ENCODE assay signal across 22 cellular contexts in the genomic region with DNA sequence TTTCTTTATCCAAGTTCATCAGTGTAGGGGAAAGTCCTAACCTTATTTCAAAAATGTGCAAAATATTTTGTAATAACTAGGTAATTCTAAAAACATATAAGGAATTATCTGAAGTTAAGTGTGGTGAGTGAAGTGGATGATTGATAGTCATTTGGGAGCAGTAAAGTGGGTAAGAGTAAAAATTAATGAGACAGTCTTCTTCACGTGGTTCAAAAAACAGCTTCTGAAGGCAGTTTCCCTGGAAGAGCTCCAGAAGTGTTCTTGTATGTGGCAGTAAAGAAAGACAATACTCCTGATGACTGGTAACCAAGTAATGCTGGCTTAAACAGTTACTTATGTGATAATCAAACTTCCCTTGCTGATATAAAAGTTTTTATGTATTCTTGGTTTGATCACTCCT. TPM values are rescaled to one million over a fixed set of nuclear protein-coding genes. Genes with fewer than 3 reads are reported as not detected.
DNase-seq lines count a peak whose midpoint lies in the region; ATAC-seq and TF ChIP-seq lines count a peak whose summit lies in the region.
"Had no signal": no experiment of that assay in that cellular context is flagged by ENCODE, and none has a peak within 500 bp of the region (broad histone marks: within the 10 kb centered on the region; RNA-seq: fewer than 3 reads in every experiment).

No MANE protein-coding gene starts in this region.

- H3K27me3 Mint-ChIP-seq in activated CD4-positive, alpha-beta memory T cell treated with anti-CD3 and anti-CD28 coated beads, Interleukin-2, amount 10 ng/mL, durations not matched to agents 7 days and 5 days, result no peaks in the 10 kb centered on the region
- H3K27me3 Mint-ChIP-seq: activated naive CD4-positive, alpha-beta T cell treated with anti-CD3 and anti-CD28 coated beads, Interleukin-2, amount 10 ng/mL, durations not matched to agents 7 days and 5 days had no signal

- H3K27ac ChIP-seq in left ventricle myocardium inferior (replicated peaks), result peak overlapping the region; percentile 64
- H3K27ac ChIP-seq: SJCRH30, WERI-Rb-1 had no signal

- DNase-seq in left ventricle myocardium inferior (no peak), left ventricle myocardium superior (no peak), cardiac fibroblast (ENCODE audit: low read depth in 2 of 2) (peak; percentile 36 to 44), kidney tubule cell (ENCODE audit: low spot score) (peak; percentile 15), SW480 (ENCODE audit: low spot score) (no peak), COR-L47 (lab: John Stamatoyannopoulos, UW) (no peak)
- DNase-seq in activated CD4-positive, alpha-beta memory T cell treated with anti-CD3 and anti-CD28 coated beads, Interleukin-2, amount 10 ng/mL, durations not matched to agents 7 days and 5 days, result no peak
- DNase-seq: activated CD4-positive, alpha-beta T cell treated with anti-CD3 and anti-CD28 coated beads, Interleukin-2, amount 50 U/mL, for 48 hours; activated naive CD4-positive, alpha-beta T cell treated with anti-CD3 and anti-CD28 coated beads, Interleukin-2, amount 10 ng/mL, durations not matched to agents 7 days and 5 days; aorta; DND-41; foreskin melanocyte; Kasumi-1; left colon; NCI-H146; NCI-H2227 treated with DMSO at 0.1 percent for 48 hours; SJCRH30; stimulated activated CD4-positive, alpha-beta T cell treated with anti-CD3 and anti-CD28 coated beads, Interleukin-12 subunit alpha, Interleukin-12 subunit beta, amount 100 ng/mL, for 4 hours; stimulated activated CD8-positive, alpha-beta memory T cell treated with anti-CD3 and anti-CD28 coated beads, Interleukin-4, amount 100 ng/mL, for 48 hours; WERI-Rb-1 had no signal

- POLR2A ChIA-PET in activated CD4-positive, alpha-beta memory T cell treated with anti-CD3 and anti-CD28 coated beads, Interleukin-2, amount 10 ng/mL, durations not matched to agents 7 days and 5 days (lab: Charles Lee), result no interaction called here

- no peaks in the 10 kb centered on the region for H3K36me3 Mint-ChIP-seq in activated CD4-positive, alpha-beta memory T cell treated with anti-CD3 and anti-CD28 coated beads, Interleukin-2, amount 10 ng/mL, durations not matched to agents 7 days and 5 days (ENCODE audit: low read depth)
- H3K36me3 Mint-ChIP-seq: activated naive CD4-positive, alpha-beta T cell treated with anti-CD3 and anti-CD28 coated beads, Interleukin-2, amount 10 ng/mL, durations not matched to agents 7 days and 5 days; CD14-positive monocyte had no signal

- peaks cover 28% of the 10 kb centered on the region for H3K4me1 ChIP-seq in left ventricle myocardium inferior

- no peak for ATAC-seq in left ventricle myocardium superior
- no peak for ATAC-seq in GM19397 (IDR thresholded peaks at IDR 0.05; ENCODE audit: unreplicated experiment)
- ATAC-seq: left colon had no signal

- intact Hi-C loops in left ventricle myocardium inferior (cut with micrococcal nuclease) (no loop called here), left ventricle myocardium superior (cut with micrococcal nuclease) (no loop called here)

- H3K4me1 Mint-ChIP-seq in activated CD4-positive, alpha-beta memory T cell treated with anti-CD3 and anti-CD28 coated beads, Interleukin-2, amount 10 ng/mL, durations not matched to agents 7 days and 5 days, result no peaks in the 10 kb centered on the region
- H3K4me1 Mint-ChIP-seq: activated naive CD4-positive, alpha-beta T cell treated with anti-CD3 and anti-CD28 coated beads, Interleukin-2, amount 10 ng/mL, durations not matched to agents 7 days and 5 days; CD14-positive monocyte had no signal

- peaks cover 3% of the 10 kb centered on the region for H3K9me3 ChIP-seq in left ventricle myocardium inferior (replicated peaks)
- H3K9me3 ChIP-seq: SJCRH30 had no signal

- H3K4me3 ChIP-seq in left ventricle myocardium inferior (no peak overlapping the region), cardiac fibroblast (replicated peaks in 1 of 2; ENCODE audit: low read depth in 2 of 2, low read length in 2 of 2) (no peak overlapping the region)
- H3K4me3 ChIP-seq: SJCRH30 had no signal

- TF ChIP-seq CTCF in left ventricle myocardium inferior (IDR thresholded peaks at IDR 0.05; ENCODE audit: borderline replicate concordance) (no peak), cardiac fibroblast (IDR thresholded peaks at IDR 0.05; ENCODE audit: low read depth, low read length) (no peak)

- no peaks in the 10 kb centered on the region for H3K27me3 ChIP-seq in left ventricle myocardium inferior (ENCODE audit: low read depth)
- H3K27me3 ChIP-seq: SJCRH30 had no signal

- H3K4me3 Mint-ChIP-seq in activated CD4-positive, alpha-beta memory T cell treated with anti-CD3 and anti-CD28 coated beads, Interleukin-2, amount 10 ng/mL, durations not matched to agents 7 days and 5 days, result no peak overlapping the region
- H3K4me3 Mint-ChIP-seq: activated naive CD4-positive, alpha-beta T cell treated with anti-CD3 and anti-CD28 coated beads, Interleukin-2, amount 10 ng/mL, durations not matched to agents 7 days and 5 days; CD14-positive monocyte had no signal

- H3K36me3 ChIP-seq in left ventricle myocardium inferior, result no peaks in the 10 kb centered on the region
- H3K36me3 ChIP-seq: SJCRH30, WERI-Rb-1 had no signal

- no peaks in the 10 kb centered on the region for H3K9me3 Mint-ChIP-seq in activated CD4-positive, alpha-beta memory T cell treated with anti-CD3 and anti-CD28 coated beads, Interleukin-2, amount 10 ng/mL, durations not matched to agents 7 days and 5 days
- H3K9me3 Mint-ChIP-seq: activated naive CD4-positive, alpha-beta T cell treated with anti-CD3 and anti-CD28 coated beads, Interleukin-2, amount 10 ng/mL, durations not matched to agents 7 days and 5 days had no signal

- H3K27ac Mint-ChIP-seq in activated CD4-positive, alpha-beta memory T cell treated with anti-CD3 and anti-CD28 coated beads, Interleukin-2, amount 10 ng/mL, durations not matched to agents 7 days and 5 days, result no peak overlapping the region
- H3K27ac Mint-ChIP-seq: activated naive CD4-positive, alpha-beta T cell treated with anti-CD3 and anti-CD28 coated beads, Interleukin-2, amount 10 ng/mL, durations not matched to agents 7 days and 5 days; CD14-positive monocyte had no signal

- CTCF ChIA-PET in activated CD4-positive, alpha-beta memory T cell treated with anti-CD3 and anti-CD28 coated beads, Interleukin-2, amount 10 ng/mL, durations not matched to agents 7 days and 5 days (lab: Charles Lee), result no interaction called here

RNA-seq across cellular contexts. Expression of a gene that starts 50.3 kb away (rescaled TPM):
- 7.1 TPM for total RNA-seq in left ventricle myocardium inferior
- 4.4 TPM for total RNA-seq in left ventricle myocardium superior
- total RNA-seq in activated CD4-positive, alpha-beta memory T cell treated with anti-CD3 and anti-CD28 coated beads, Interleukin-2, amount 10 ng/mL, durations not matched to agents 7 days and 5 days, result 1 to 10 TPM; 3.7 to 4.2 TPM

RNA-seq across cellular contexts. Expression of a gene that starts 50.3 kb away (rescaled TPM):
- total RNA-seq in left ventricle myocardium inferior (51.0 TPM), left ventricle myocardium superior (49.0 TPM)
- 10 to 100 TPM; 29.2 to 31.3 TPM for total RNA-seq in activated CD4-positive, alpha-beta memory T cell treated with anti-CD3 and anti-CD28 coated beads, Interleukin-2, amount 10 ng/mL, durations not matched to agents 7 days and 5 days

Comparison
In these comparisons a context has a peak if more than half of its experiments do, and no peak if none do; other contexts are left out.
1. DNase-seq: peak in cardiac fibroblast (2 of 2) and kidney tubule cell (single experiment); none in left ventricle myocardium inferior (single experiment), left ventricle myocardium superior (single experiment), activated CD4-positive, alpha-beta memory T cell treated with anti-CD3 and anti-CD28 coated beads, Interleukin-2, amount 10 ng/mL, durations not matched to agents 7 days and 5 days (single experiment), SW480 (single experiment) and COR-L47 (single experiment).